In the genomic region with DNA sequence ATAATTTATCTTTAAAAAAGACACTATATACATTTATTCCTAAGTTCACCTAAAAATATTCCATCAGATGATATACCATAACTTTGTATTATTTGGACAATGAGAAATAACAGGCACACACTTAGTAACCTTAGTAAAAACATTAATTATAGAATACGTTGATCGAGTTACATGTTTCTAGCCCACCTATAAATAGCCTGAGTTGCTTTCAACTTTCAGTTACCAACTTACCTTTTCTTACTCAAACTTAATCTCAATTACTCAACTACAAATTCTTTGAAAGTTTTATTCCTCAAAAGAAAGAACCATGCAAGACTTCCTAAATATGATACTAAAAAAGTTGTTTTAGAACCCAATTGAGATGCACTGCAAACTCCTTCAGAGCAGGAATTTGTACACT, we compare ENCODE assay signal across 1 cellular context.
TF ChIP-seq lines count a peak whose summit lies in the region.

No MANE protein-coding gene starts in this region.

TF ChIP-seq in GM12878, 131 proteins besides CTCF, POLR2A, EP300 and RAD21 (continued from another document):
- TF ChIP-seq, protein P1, sequence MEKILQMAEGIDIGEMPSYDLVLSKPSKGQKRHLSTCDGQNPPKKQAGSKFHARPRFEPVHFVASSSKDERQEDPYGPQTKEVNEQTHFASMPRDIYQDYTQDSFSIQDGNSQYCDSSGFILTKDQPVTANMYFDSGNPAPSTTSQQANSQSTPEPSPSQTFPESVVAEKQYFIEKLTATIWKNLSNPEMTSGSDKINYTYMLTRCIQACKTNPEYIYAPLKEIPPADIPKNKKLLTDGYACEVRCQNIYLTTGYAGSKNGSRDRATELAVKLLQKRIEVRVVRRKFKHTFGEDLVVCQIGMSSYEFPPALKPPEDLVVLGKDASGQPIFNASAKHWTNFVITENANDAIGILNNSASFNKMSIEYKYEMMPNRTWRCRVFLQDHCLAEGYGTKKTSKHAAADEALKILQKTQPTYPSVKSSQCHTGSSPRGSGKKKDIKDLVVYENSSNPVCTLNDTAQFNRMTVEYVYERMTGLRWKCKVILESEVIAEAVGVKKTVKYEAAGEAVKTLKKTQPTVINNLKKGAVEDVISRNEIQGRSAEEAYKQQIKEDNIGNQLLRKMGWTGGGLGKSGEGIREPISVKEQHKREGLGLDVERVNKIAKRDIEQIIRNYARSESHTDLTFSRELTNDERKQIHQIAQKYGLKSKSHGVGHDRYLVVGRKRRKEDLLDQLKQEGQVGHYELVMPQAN (conservative IDR thresholded peaks at IDR 0.05), result no peak
- TF ChIP-seq TCF3 (IDR thresholded peaks at IDR 0.05; ENCODE audit: borderline replicate concordance, insufficient read depth, low read depth, low read length), result no peak
- no peak for TF ChIP-seq SMAD1 (IDR thresholded peaks at IDR 0.05; ENCODE audit: low read depth, partially characterized antibody)
- peak; percentile 50; the same call in 1 of the 2 replicates for TF ChIP-seq NFIC (IDR thresholded peaks at IDR 0.05; ENCODE audit: low read depth, low read length)
- TF ChIP-seq, protein P2, sequence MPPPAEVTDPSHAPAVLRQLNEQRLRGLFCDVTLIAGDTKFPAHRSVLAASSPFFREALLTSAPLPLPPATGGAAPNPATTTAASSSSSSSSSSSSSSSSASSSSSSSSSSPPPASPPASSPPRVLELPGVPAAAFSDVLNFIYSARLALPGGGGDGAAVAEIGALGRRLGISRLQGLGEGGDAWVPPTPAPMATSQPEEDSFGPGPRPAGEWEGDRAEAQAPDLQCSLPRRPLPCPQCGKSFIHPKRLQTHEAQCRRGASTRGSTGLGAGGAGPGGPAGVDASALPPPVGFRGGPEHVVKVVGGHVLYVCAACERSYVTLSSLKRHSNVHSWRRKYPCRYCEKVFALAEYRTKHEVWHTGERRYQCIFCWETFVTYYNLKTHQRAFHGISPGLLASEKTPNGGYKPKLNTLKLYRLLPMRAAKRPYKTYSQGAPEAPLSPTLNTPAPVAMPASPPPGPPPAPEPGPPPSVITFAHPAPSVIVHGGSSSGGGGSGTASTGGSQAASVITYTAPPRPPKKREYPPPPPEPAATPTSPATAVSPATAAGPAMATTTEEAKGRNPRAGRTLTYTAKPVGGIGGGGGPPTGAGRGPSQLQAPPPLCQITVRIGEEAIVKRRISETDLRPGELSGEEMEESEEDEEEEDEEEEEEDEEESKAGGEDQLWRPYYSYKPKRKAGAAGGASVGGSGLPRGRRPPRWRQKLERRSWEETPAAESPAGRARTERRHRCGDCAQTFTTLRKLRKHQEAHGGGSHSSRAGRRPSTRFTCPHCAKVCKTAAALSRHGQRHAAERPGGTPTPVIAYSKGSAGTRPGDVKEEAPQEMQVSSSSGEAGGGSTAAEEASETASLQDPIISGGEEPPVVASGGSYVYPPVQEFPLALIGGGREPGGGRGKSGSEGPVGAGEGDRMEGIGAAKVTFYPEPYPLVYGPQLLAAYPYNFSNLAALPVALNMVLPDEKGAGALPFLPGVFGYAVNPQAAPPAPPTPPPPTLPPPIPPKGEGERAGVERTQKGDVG (CRISPR knock-in tag; IDR thresholded peaks at IDR 0.05), result no peak
- TF ChIP-seq IRF4 (IDR thresholded peaks at IDR 0.05; ENCODE audit: low read depth, low read length), result no peak
- TF ChIP-seq RELB (IDR thresholded peaks at IDR 0.05; ENCODE audit: low read depth), result no peak
- TF ChIP-seq, protein P3, sequence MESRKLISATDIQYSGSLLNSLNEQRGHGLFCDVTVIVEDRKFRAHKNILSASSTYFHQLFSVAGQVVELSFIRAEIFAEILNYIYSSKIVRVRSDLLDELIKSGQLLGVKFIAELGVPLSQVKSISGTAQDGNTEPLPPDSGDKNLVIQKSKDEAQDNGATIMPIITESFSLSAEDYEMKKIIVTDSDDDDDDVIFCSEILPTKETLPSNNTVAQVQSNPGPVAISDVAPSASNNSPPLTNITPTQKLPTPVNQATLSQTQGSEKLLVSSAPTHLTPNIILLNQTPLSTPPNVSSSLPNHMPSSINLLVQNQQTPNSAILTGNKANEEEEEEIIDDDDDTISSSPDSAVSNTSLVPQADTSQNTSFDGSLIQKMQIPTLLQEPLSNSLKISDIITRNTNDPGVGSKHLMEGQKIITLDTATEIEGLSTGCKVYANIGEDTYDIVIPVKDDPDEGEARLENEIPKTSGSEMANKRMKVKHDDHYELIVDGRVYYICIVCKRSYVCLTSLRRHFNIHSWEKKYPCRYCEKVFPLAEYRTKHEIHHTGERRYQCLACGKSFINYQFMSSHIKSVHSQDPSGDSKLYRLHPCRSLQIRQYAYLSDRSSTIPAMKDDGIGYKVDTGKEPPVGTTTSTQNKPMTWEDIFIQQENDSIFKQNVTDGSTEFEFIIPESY (IDR thresholded peaks at IDR 0.05), result no peak
- no peak for TF ChIP-seq GATAD2B (conservative IDR thresholded peaks at IDR 0.05; ENCODE audit: low read depth)
- no peak for TF ChIP-seq SIN3A (IDR thresholded peaks at IDR 0.05; ENCODE audit: low read depth, low read length)
- TF ChIP-seq CREM (IDR thresholded peaks at IDR 0.05; ENCODE audit: low read depth), result no peak
- 0 out of 2 replicates have a peak, but pooled peaks have one; percentile 13 for TF ChIP-seq JUNB (IDR thresholded peaks at IDR 0.05)
